ENCODE assay signal across 8 cellular contexts in genomic region chr2:229800997-229801754, GRCh38.
DNase-seq lines count a peak whose midpoint lies in the region; ATAC-seq and TF ChIP-seq lines count a peak whose summit lies in the region.

No MANE protein-coding gene starts in this region.

- ATAC-seq in GM18520 (IDR thresholded peaks at IDR 0.05; ENCODE audit: unreplicated experiment) (peak; percentile 59), IMR-90 (ENCODE audit: low read depth) (peak; percentile 45), psoas muscle (peak; percentile 51 to 86 (median 64))

- H3K4me3 ChIP-seq in AG04450 (ENCODE audit: low read depth, low read length) (no peak overlapping the region), IMR-90 (ENCODE audit: insufficient read depth, low read depth, low read length) (no peak overlapping the region), psoas muscle (no peak overlapping the region), vagina (no peak overlapping the region)

- CTCF ChIA-PET in AG04450 (lab: Charles Lee), result interaction anchor here (0.5 to 5.5 kb wide), 43 partner anchors 10 to 913 kb away, joined by 3 to 69 read pairs (median 5); no protein-coding TSS in a partner anchor
- CTCF ChIA-PET in IMR-90 (lab: Yijun Ruan, JAX), result interaction anchor here (0.6 to 1.8 kb wide), 9 partner anchors 13 to 359 kb away, joined by 3 to 10 read pairs (median 3); no protein-coding TSS in a partner anchor

- H3K4me2 ChIP-seq in IMR-90 (ENCODE audit: low read depth, low read length), result no peak overlapping the region

- H2BK120ac ChIP-seq in IMR-90 (ENCODE audit: low read depth, low read length), result no peak overlapping the region

- H3K9ac ChIP-seq in IMR-90 (ENCODE audit: low read depth, low read length), result no peak overlapping the region

- H3K4ac ChIP-seq in IMR-90 (ENCODE audit: low read depth, low read length), result no peak overlapping the region

- H3K9me3 ChIP-seq in AG04450 (ENCODE audit: control insufficient read depth, insufficient read depth, low read length), result no peaks in the 10 kb centered on the region
- H3K9me3 ChIP-seq in IMR-90 (ENCODE audit: control insufficient read depth, insufficient read depth, low read length), result no peaks in the 10 kb centered on the region
- no peaks in the 10 kb centered on the region for H3K9me3 ChIP-seq in psoas muscle
- H3K9me3 ChIP-seq in vagina, result no peaks in the 10 kb centered on the region

- TF ChIP-seq RAD21 in IMR-90 (IDR thresholded peaks at IDR 0.05; ENCODE audit: low read length), result peak; percentile 56

- no peak for TF ChIP-seq POLR2A in IMR-90 (IDR thresholded peaks at IDR 0.05; ENCODE audit: low read depth, low read length)
- no peak for TF ChIP-seq POLR2A in vagina (IDR thresholded peaks at IDR 0.05)

- H4K5ac ChIP-seq in IMR-90 (ENCODE audit: low read depth, low read length), result no peak overlapping the region

- no peaks in the 10 kb centered on the region for H3K27me3 ChIP-seq in AG04450 (ENCODE audit: control insufficient read depth, insufficient read depth, low read length)
- H3K27me3 ChIP-seq in IMR-90 (ENCODE audit: control insufficient read depth, insufficient read depth, low read length), result no peaks in the 10 kb centered on the region
- no peaks in the 10 kb centered on the region for H3K27me3 ChIP-seq in psoas muscle (ENCODE audit: insufficient read depth in 3 of 3, low read length in 2 of 3)
- no peaks in the 10 kb centered on the region for H3K27me3 ChIP-seq in vagina

- no peak overlapping the region for H2AFZ ChIP-seq in IMR-90 (replicated peaks; ENCODE audit: low read length, poor library complexity)

- in situ Hi-C loops in IMR-90 (cut with MboI; ENCODE audit: low sequenced_read_pairs), result loop anchor here (25.0 kb wide), 2 partner anchors 361 to 811 kb away; no protein-coding TSS in a partner anchor

- no peak overlapping the region for H3K56ac ChIP-seq in IMR-90 (ENCODE audit: extremely low read depth, insufficient read depth, low read length)

- H3K14ac ChIP-seq in IMR-90 (replicated peaks; ENCODE audit: low read depth, low read length), result no peak overlapping the region

- intact Hi-C loops in IMR-90 (cut with micrococcal nuclease) (loop anchor here (5.0 to 10.0 kb wide), 2 partner anchors 121 to 364 kb away; partner anchors contain the start of genes FBXO36 and TRIP12), head of caudate nucleus (cut with DNase I) (loop anchor here (5.0 kb wide), 1 partner anchor 121 kb away; the partner anchor contains the start of genes FBXO36 and TRIP12), psoas muscle (cut with DNase I) (loop anchor here (2.0 to 10.0 kb wide), 4 partner anchors 118 to 814 kb away; partner anchors contain the start of genes FBXO36 (in 1 of the 2) and TRIP12 (in 1 of the 2)), vagina (cut with DNase I) (no loop called here)

- H2BK5ac ChIP-seq in IMR-90 (ENCODE audit: low read depth, low read length, poor library complexity, severe bottlenecking), result no peak overlapping the region

- peaks cover 7% of the 10 kb centered on the region; the same call in 1 of the 2 replicates for H4K20me1 ChIP-seq in IMR-90 (ENCODE audit: insufficient read depth, low read length)

- H3K79me1 ChIP-seq in IMR-90 (ENCODE audit: low read depth in 1 of 2, low read length in 2 of 2), result peaks cover 9 to 12% of the 10 kb centered on the region in 2 experiments; a peak in 2 of 4 replicates

- H3K9me1 ChIP-seq in IMR-90 (ENCODE audit: insufficient read depth, low read length), result peaks cover 2% of the 10 kb centered on the region; the same call in 1 of the 2 replicates

- no peak overlapping the region for H2BK15ac ChIP-seq in IMR-90 (ENCODE audit: low read depth, low read length)

- no peak overlapping the region for H2AK5ac ChIP-seq in IMR-90 (ENCODE audit: low read depth, low read length)

- H3K4me1 ChIP-seq in IMR-90 (ENCODE audit: control insufficient read depth, insufficient read depth, low read length) (peaks cover 2% of the 10 kb centered on the region; the same call in 1 of the 2 replicates), psoas muscle (peaks cover 9% of the 10 kb centered on the region), vagina (peaks cover 14% of the 10 kb centered on the region)

- H4K8ac ChIP-seq in IMR-90 (ENCODE audit: low read depth in 2 of 2, low read length in 2 of 2), result no peak overlapping the region

- no peak overlapping the region for H3K23ac ChIP-seq in IMR-90 (ENCODE audit: low read depth, low read length)

- peak; percentile 81 for TF ChIP-seq CTCF in AG04450 (IDR thresholded peaks at IDR 0.05; ENCODE audit: low read depth, low read length)
- TF ChIP-seq CTCF in IMR-90 (conservative IDR thresholded peaks at IDR 0.05; ENCODE audit: low read depth, low read length), result peak; percentile 63
- peak; percentile 78 for TF ChIP-seq CTCF in psoas muscle (IDR thresholded peaks at IDR 0.05)
- peak; percentile 46 to 61 (median 58) for TF ChIP-seq CTCF in vagina (IDR thresholded peaks at IDR 0.05)

- H2AK9ac ChIP-seq in IMR-90 (replicated peaks; ENCODE audit: low read depth, low read length, poor library complexity), result no peak overlapping the region

- dilution Hi-C loops in IMR-90 (cut with HindIII; ENCODE audit: low sequenced_read_pairs, unreplicated experiment), result no loop called here

- H3K36me3 ChIP-seq in IMR-90 (ENCODE audit: control insufficient read depth, insufficient read depth, low read length) (peaks cover 29% of the 10 kb centered on the region), psoas muscle (ENCODE audit: insufficient read depth in 1 of 2, low read depth in 1 of 2) (peaks cover 10 to 95% of the 10 kb centered on the region in 2 donors), vagina (peaks cover 0 to 65% of the 10 kb centered on the region in 2 donors)

- no peak overlapping the region for H4K91ac ChIP-seq in IMR-90 (ENCODE audit: insufficient read depth, low read depth, low read length)

- POLR2A ChIA-PET in AG04450 (lab: Yijun Ruan, JAX) (no interaction called here), IMR-90 (lab: Charles Lee; ENCODE audit: unreplicated experiment) (no interaction called here)

- H2BK20ac ChIP-seq in IMR-90 (ENCODE audit: low read depth, low read length), result no peak overlapping the region

- H3K27ac ChIP-seq in AG04450 (ENCODE audit: low read depth, low read length) (no peak overlapping the region), IMR-90 (ENCODE audit: insufficient read depth, low read length) (peak overlapping the region; percentile 45; the same call in 1 of the 2 replicates), psoas muscle (no peak overlapping the region), vagina (no peak overlapping the region)

- BruUV-seq in IMR-90 (replicated peaks; lab: Mats Ljungman, UMichigan), result no TSS peak

- H3K18ac ChIP-seq in IMR-90 (ENCODE audit: low read depth, low read length), result no peak overlapping the region

- peak; percentile 15 for DNase-seq in AG04450 (ENCODE audit: low read depth, low spot score)
- DNase-seq in IMR-90, result peak; percentile 65
- DNase-seq in SK-N-DZ (ENCODE audit: low spot score), result peak; percentile 43
- DNase-seq in activated naive CD4-positive, alpha-beta T cell treated with Interleukin-2 at 50 U/mL for 16 hours, result peak; percentile 70
- DNase-seq in head of caudate nucleus, result peak; percentile 16 to 85 (median 63)
- peak; percentile 34 to 59 for DNase-seq in psoas muscle
- DNase-seq in vagina (ENCODE audit: extremely low spot score in 2 of 2), result no peak

TF ChIP-seq in IMR-90, 13 proteins besides CTCF, POLR2A, EP300 and RAD21:
- TF ChIP-seq SMC3 (IDR thresholded peaks at IDR 0.05; ENCODE audit: low read depth, low read length), result peak; percentile 59
- no peak for TF ChIP-seq CHD1 (IDR thresholded peaks at IDR 0.05; ENCODE audit: low read depth, low read length)

Comparison
In these comparisons a context has a peak if more than half of its experiments do, and no peak if none do; other contexts are left out.
1. DNase-seq: peak in AG04450 (single experiment), IMR-90 (single experiment), SK-N-DZ (single experiment), activated naive CD4-positive, alpha-beta T cell treated with Interleukin-2 at 50 U/mL for 16 hours (single experiment), head of caudate nucleus (42 of 42) and psoas muscle (2 of 2); none in vagina (0 of 2).
2. Peak in every context shown above with its lines, with median percentiles within 50 percentile points of each other: CTCF ChIP-seq and ATAC-seq.